Comparison of ENCODE assay signal across 20 cellular contexts in genomic region chr2:77666251-77666980, GRCh38.
"Had no signal": no experiment of that assay in that cellular context is flagged by ENCODE, and none has a peak within 500 bp of the region (broad histone marks: within the 10 kb centered on the region; RNA-seq: fewer than 3 reads in every experiment).

No MANE protein-coding gene starts in this region.

- H3K4me3 Mint-ChIP-seq: dendritic cell treated with granulocyte-macrophage colony-stimulating factor and Interleukin-4, amounts not matched to agents 40 ng/mL and 50 ng/mL, for 4 days; effector memory CD8-positive, alpha-beta T cell; mesothelial cell of epicardium; natural killer cell; type B pancreatic cell had no signal

- H3K4me3 ChIP-seq: esophagus muscularis mucosa, gastroesophageal sphincter, pancreas, psoas muscle, sigmoid colon, skin epidermis, thyroid gland had no signal

- DNase-seq: effector memory CD8-positive, alpha-beta T cell; glutamatergic neuron; islet precursor cell; natural killer cell; occipital lobe; pancreas; psoas muscle; sigmoid colon; stimulated activated CD4-positive, alpha-beta T cell treated with anti-CD3 and anti-CD28 coated beads, Interleukin-2, amount 100 ng/mL, for 24 hours; stimulated activated CD4-positive, alpha-beta T cell treated with anti-CD3 and anti-CD28 coated beads, Interleukin-4, amount 100 ng/mL, for 4 hours; stimulated activated naive CD4-positive, alpha-beta T cell; thyroid gland had no signal

- H3K36me3 ChIP-seq: esophagus muscularis mucosa, gastroesophageal sphincter, pancreas, sigmoid colon, thyroid gland had no signal

- H3K9me3 ChIP-seq: esophagus muscularis mucosa, gastroesophageal sphincter, pancreas, psoas muscle, sigmoid colon, thyroid gland had no signal

- H3K27ac Mint-ChIP-seq: dendritic cell treated with granulocyte-macrophage colony-stimulating factor and Interleukin-4, amounts not matched to agents 40 ng/mL and 50 ng/mL, for 4 days; effector memory CD8-positive, alpha-beta T cell; mesothelial cell of epicardium; natural killer cell; type B pancreatic cell had no signal

- H3K9me3 Mint-ChIP-seq: dendritic cell treated with granulocyte-macrophage colony-stimulating factor and Interleukin-4, amounts not matched to agents 40 ng/mL and 50 ng/mL, for 4 days; effector memory CD8-positive, alpha-beta T cell; mesothelial cell of epicardium; type B pancreatic cell had no signal

- H3K27ac ChIP-seq: epithelial cell of prostate, esophagus muscularis mucosa, gastroesophageal sphincter, pancreas, psoas muscle, sigmoid colon, skin epidermis, thyroid gland had no signal

- H3K36me3 Mint-ChIP-seq: mesothelial cell of epicardium, natural killer cell, type B pancreatic cell had no signal

- H3K4me1 ChIP-seq: esophagus muscularis mucosa, gastroesophageal sphincter, pancreas, psoas muscle, sigmoid colon, thyroid gland had no signal

- H3K27me3 ChIP-seq: esophagus muscularis mucosa, gastroesophageal sphincter, pancreas, sigmoid colon, thyroid gland had no signal

- ATAC-seq: effector memory CD8-positive, alpha-beta T cell; gastroesophageal sphincter; left lobe of liver; natural killer cell; psoas muscle had no signal

- H3K27me3 Mint-ChIP-seq: dendritic cell treated with granulocyte-macrophage colony-stimulating factor and Interleukin-4, amounts not matched to agents 40 ng/mL and 50 ng/mL, for 4 days; effector memory CD8-positive, alpha-beta T cell; type B pancreatic cell had no signal

- H3K4me1 Mint-ChIP-seq: mesothelial cell of epicardium, natural killer cell had no signal
